Comparison of ENCODE assay signal across 9 cellular contexts in the genomic region with DNA sequence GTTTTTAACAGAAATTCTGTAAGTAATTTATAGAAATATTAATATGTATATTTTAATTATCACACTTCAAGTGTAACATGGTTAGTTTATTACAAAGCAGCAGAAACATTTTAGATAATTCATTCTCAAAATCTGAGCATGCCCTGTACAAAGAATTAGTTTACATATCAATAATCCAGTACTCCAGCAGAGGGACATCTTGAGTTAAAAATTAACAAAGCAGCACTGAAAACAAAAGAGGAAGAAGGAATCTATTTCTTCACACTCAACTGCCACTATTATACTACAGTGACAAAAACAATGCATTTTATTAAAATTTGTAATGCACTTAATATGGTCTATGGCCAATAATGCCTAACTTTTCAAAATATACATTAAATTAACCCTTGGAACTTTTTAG.
DNase-seq lines count a peak whose midpoint lies in the region; ATAC-seq and TF ChIP-seq lines count a peak whose summit lies in the region.
"Had no signal": no experiment of that assay in that cellular context is flagged by ENCODE, and none has a peak within 500 bp of the region (broad histone marks: within the 10 kb centered on the region; RNA-seq: fewer than 3 reads in every experiment).

No MANE protein-coding gene starts in this region.

- H4K20me1 ChIP-seq in PC-3 (ENCODE audit: low read length), result no peaks in the 10 kb centered on the region

- H3K9me3 Mint-ChIP-seq in activated CD4-positive, alpha-beta T cell treated with anti-CD3 and anti-CD28 coated beads, Interleukin-2, amount 10 ng/mL, durations not matched to agents 24 days and 14 days, result no peaks in the 10 kb centered on the region

- H2AFZ ChIP-seq in PC-3 (ENCODE audit: low read length), result no peak overlapping the region

- H3K79me2 ChIP-seq in PC-3 (ENCODE audit: low read length), result no peaks in the 10 kb centered on the region

- TF ChIP-seq CTCF in AG09319 (IDR thresholded peaks at IDR 0.05; ENCODE audit: low read depth, low read length), result peak; percentile 1; the same call in 1 of the 2 replicates
- peak; percentile 53; the same call in 1 of the 2 replicates for TF ChIP-seq CTCF in PC-3 (conservative IDR thresholded peaks at IDR 0.05; ENCODE audit: low read depth, low read length)

- no peak overlapping the region for H3K4me3 Mint-ChIP-seq in activated CD4-positive, alpha-beta T cell treated with anti-CD3 and anti-CD28 coated beads, Interleukin-2, amount 10 ng/mL, durations not matched to agents 24 days and 14 days

- H3K4me1 Mint-ChIP-seq in activated CD4-positive, alpha-beta T cell treated with anti-CD3 and anti-CD28 coated beads, Interleukin-2, amount 10 ng/mL, durations not matched to agents 24 days and 14 days, result no peaks in the 10 kb centered on the region

- CTCF ChIA-PET in PC-3 (lab: Charles Lee), result interaction anchor here (0.5 kb wide), 1 partner anchor 188 kb away, joined by 3 read pairs; no protein-coding TSS in a partner anchor

- BruUV-seq in PC-3 (replicated peaks; lab: Mats Ljungman, UMichigan), result no TSS peak

- H3K27me3 ChIP-seq in PC-3 (ENCODE audit: low read length), result no peaks in the 10 kb centered on the region

- POLR2A ChIA-PET in PC-3 (lab: Charles Lee; ENCODE audit: unreplicated experiment), result no interaction called here

- no peak overlapping the region for H3K27ac Mint-ChIP-seq in activated CD4-positive, alpha-beta T cell treated with anti-CD3 and anti-CD28 coated beads, Interleukin-2, amount 10 ng/mL, durations not matched to agents 24 days and 14 days

- H3K27me3 Mint-ChIP-seq in activated CD4-positive, alpha-beta T cell treated with anti-CD3 and anti-CD28 coated beads, Interleukin-2, amount 10 ng/mL, durations not matched to agents 24 days and 14 days, result no peaks in the 10 kb centered on the region

- no peak overlapping the region for H3K27ac ChIP-seq in PC-3 (ENCODE audit: low read length)

- H3K4me1 ChIP-seq in PC-3 (ENCODE audit: insufficient read depth, low read length), result no peaks in the 10 kb centered on the region

- no peak overlapping the region for H3K4me2 ChIP-seq in PC-3 (ENCODE audit: low read length)

- no peaks in the 10 kb centered on the region for H3K36me3 ChIP-seq in PC-3 (ENCODE audit: low read depth, low read length)

- H3K36me3 Mint-ChIP-seq in activated CD4-positive, alpha-beta T cell treated with anti-CD3 and anti-CD28 coated beads, Interleukin-2, amount 10 ng/mL, durations not matched to agents 24 days and 14 days (ENCODE audit: low read depth), result no peaks in the 10 kb centered on the region

- no peak overlapping the region for H3K9ac ChIP-seq in PC-3 (ENCODE audit: low read length)

- H3K9me3 ChIP-seq in PC-3 (ENCODE audit: low read length), result no peaks in the 10 kb centered on the region

- peak; percentile 70 for ATAC-seq in HG02763 (IDR thresholded peaks at IDR 0.05; ENCODE audit: unreplicated experiment)
- peak; percentile 33; the same call in 1 of the 2 replicates for ATAC-seq in PC-3
- no peak for ATAC-seq in sciatic nerve

- H3K4me3 ChIP-seq in PC-3 (ENCODE audit: low read length), result no peak overlapping the region

- intact Hi-C loops in PC-3 (cut with micrococcal nuclease), result loop anchor here (1.0 to 2.0 kb wide), 3 partner anchors 178 to 326 kb away; partner anchors contain the start of gene KLHL4
- intact Hi-C loops in sciatic nerve (cut with DNase I), result no loop called here
- intact Hi-C loops in activated CD4-positive, alpha-beta T cell treated with anti-CD3 and anti-CD28 coated beads, Interleukin-2, amount 10 ng/mL, durations not matched to agents 24 days and 14 days (cut with micrococcal nuclease), result no loop called here

- no peak for DNase-seq in AG09319 (ENCODE audit: extremely low read depth, low read depth)
- peak; percentile 47 for DNase-seq in PC-3
- DNase-seq in glomerular endothelial cell (ENCODE audit: extremely low read depth, low read depth, low spot score), result peak; percentile 16
- DNase-seq in stimulated activated naive CD4-positive, alpha-beta T cell treated with Interleukin-2 at 50 U/mL for 16 hours (lab: John Stamatoyannopoulos, UW), result no peak
- no peak for DNase-seq in sciatic nerve (ENCODE audit: low spot score)
- DNase-seq in activated CD4-positive, alpha-beta T cell treated with anti-CD3 and anti-CD28 coated beads, Interleukin-2, amount 10 ng/mL, durations not matched to agents 24 days and 14 days, result no peak
- DNase-seq in activated naive CD4-positive, alpha-beta T cell (lab: John Stamatoyannopoulos, UW), result no peak
- DNase-seq: SW 1271 had no signal

- no peaks in the 10 kb centered on the region for H3K9me2 ChIP-seq in PC-3 (replicated peaks; ENCODE audit: low read length)

- no peaks in the 10 kb centered on the region for H3F3A ChIP-seq in PC-3 (ENCODE audit: low read length, unreplicated experiment)

Comparison
In these comparisons a context has a peak if more than half of its experiments do, and no peak if none do; other contexts are left out.
1. DNase-seq: peak in PC-3 (single experiment) and glomerular endothelial cell (single experiment); none in AG09319 (single experiment), stimulated activated naive CD4-positive, alpha-beta T cell treated with Interleukin-2 at 50 U/mL for 16 hours (single experiment), sciatic nerve (single experiment), activated CD4-positive, alpha-beta T cell treated with anti-CD3 and anti-CD28 coated beads, Interleukin-2, amount 10 ng/mL, durations not matched to agents 24 days and 14 days (single experiment) and activated naive CD4-positive, alpha-beta T cell (0 of 4).